17 cellular contexts compared by ENCODE assay signal in the genomic region with DNA sequence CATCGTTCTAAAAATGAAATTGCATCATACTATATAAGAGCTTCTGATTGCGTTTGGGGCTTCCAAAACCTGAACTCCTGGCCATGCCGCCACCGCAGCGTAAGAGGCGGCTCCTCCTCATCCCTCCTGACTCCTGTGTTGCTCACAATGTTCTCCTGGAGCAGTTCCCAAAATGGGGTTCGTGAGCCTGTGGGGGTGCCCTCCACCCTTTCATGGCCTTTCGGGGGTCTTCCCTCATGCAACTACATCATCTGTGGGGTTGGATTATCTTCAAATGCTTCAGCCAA.
DNase-seq lines count a peak whose midpoint lies in the region; ATAC-seq and TF ChIP-seq lines count a peak whose summit lies in the region.
"Had no signal": no experiment of that assay in that cellular context is flagged by ENCODE, and none has a peak within 500 bp of the region (broad histone marks: within the 10 kb centered on the region; RNA-seq: fewer than 3 reads in every experiment).

No MANE protein-coding gene starts in this region.

- H3K9ac ChIP-seq in endodermal cell (ENCODE audit: extremely low read depth, low read length, poor library complexity, severe bottlenecking), result no peak overlapping the region

- H3K9me3 ChIP-seq in esophagus muscularis mucosa (no peaks in the 10 kb centered on the region), endodermal cell (ENCODE audit: control insufficient read depth, low read length) (no peaks in the 10 kb centered on the region)
- H3K9me3 ChIP-seq: SJSA1 had no signal

- H3K4me3 ChIP-seq in esophagus muscularis mucosa, result no peak overlapping the region
- H3K4me3 ChIP-seq in endodermal cell (ENCODE audit: low read length), result no peak overlapping the region
- H3K4me3 ChIP-seq: SJSA1 had no signal

- TF ChIP-seq POLR2A in esophagus muscularis mucosa (IDR thresholded peaks at IDR 0.05; ENCODE audit: low read depth), result no peak

- peaks cover 0 to 14% (median 0%) of the 10 kb centered on the region in 4 donors for H3K27me3 ChIP-seq in esophagus muscularis mucosa
- H3K27me3 ChIP-seq in endodermal cell (ENCODE audit: control insufficient read depth, insufficient read depth, low read length, poor library complexity, severe bottlenecking), result no peaks in the 10 kb centered on the region
- H3K27me3 ChIP-seq: SJSA1 had no signal

- WGBS in esophagus muscularis mucosa, result 68% methylated on average over 8 of the region's 8 CpGs
- WGBS in endodermal cell (ENCODE audit: insufficient coverage in 1 of 2, insufficient read length in 1 of 2), 2 experiments, result 93 to 96% methylated on average over 3 to 8 of the region's 8 CpGs

- no peak for TF ChIP-seq CTCF in esophagus muscularis mucosa (IDR thresholded peaks at IDR 0.05)
- TF ChIP-seq CTCF in endodermal cell (conservative IDR thresholded peaks at IDR 0.05), result no peak

- no peaks in the 10 kb centered on the region for H3K9me3 Mint-ChIP-seq in activated CD4-positive, alpha-beta T cell treated with anti-CD3 and anti-CD28 coated beads, Interleukin-2, amount 10 ng/mL, durations not matched to agents 24 days and 14 days
- H3K9me3 Mint-ChIP-seq in endodermal cell, result peaks cover 3% of the 10 kb centered on the region

- H3K4me1 ChIP-seq in esophagus muscularis mucosa (no peaks in the 10 kb centered on the region), endodermal cell (ENCODE audit: control insufficient read depth, insufficient read depth, low read length) (no peaks in the 10 kb centered on the region)
- H3K4me1 ChIP-seq: SJSA1 had no signal

- H3K36me3 ChIP-seq in esophagus muscularis mucosa (no peaks in the 10 kb centered on the region), endodermal cell (ENCODE audit: control insufficient read depth, insufficient read depth, low read length) (no peaks in the 10 kb centered on the region)
- H3K36me3 ChIP-seq: SJSA1 had no signal

- ATAC-seq in HG03280 (IDR thresholded peaks at IDR 0.05; ENCODE audit: unreplicated experiment), result no peak

- no peak for TF ChIP-seq EP300 in esophagus muscularis mucosa (IDR thresholded peaks at IDR 0.05)

- no peaks in the 10 kb centered on the region for H3K4me1 Mint-ChIP-seq in activated CD4-positive, alpha-beta T cell treated with anti-CD3 and anti-CD28 coated beads, Interleukin-2, amount 10 ng/mL, durations not matched to agents 24 days and 14 days
- H3K4me1 Mint-ChIP-seq in endodermal cell, result no peaks in the 10 kb centered on the region
- H3K4me1 Mint-ChIP-seq: CD4-positive, CD25-positive, alpha-beta regulatory T cell had no signal

- no peak overlapping the region for H3K27ac Mint-ChIP-seq in activated CD4-positive, alpha-beta T cell treated with anti-CD3 and anti-CD28 coated beads, Interleukin-2, amount 10 ng/mL, durations not matched to agents 24 days and 14 days
- H3K27ac Mint-ChIP-seq in endodermal cell, result no peak overlapping the region
- H3K27ac Mint-ChIP-seq: CD4-positive, CD25-positive, alpha-beta regulatory T cell had no signal

- H3K36me3 Mint-ChIP-seq in activated CD4-positive, alpha-beta T cell treated with anti-CD3 and anti-CD28 coated beads, Interleukin-2, amount 10 ng/mL, durations not matched to agents 24 days and 14 days (ENCODE audit: low read depth), result no peaks in the 10 kb centered on the region
- no peaks in the 10 kb centered on the region for H3K36me3 Mint-ChIP-seq in endodermal cell (ENCODE audit: low read depth)
- H3K36me3 Mint-ChIP-seq: CD4-positive, CD25-positive, alpha-beta regulatory T cell had no signal

- intact Hi-C loops in activated CD4-positive, alpha-beta T cell treated with anti-CD3 and anti-CD28 coated beads, Interleukin-2, amount 10 ng/mL, durations not matched to agents 24 days and 14 days (cut with micrococcal nuclease), result no loop called here
- intact Hi-C loops in esophagus muscularis mucosa (cut with DNase I), result no loop called here

- peak; percentile 41 for DNase-seq in activated CD4-positive, alpha-beta T cell treated with anti-CD3 and anti-CD28 coated beads, Interleukin-2, amount 10 ng/mL, durations not matched to agents 24 days and 14 days
- DNase-seq in activated CD4-positive, alpha-beta T cell treated with anti-CD3 and anti-CD28 coated beads for 48 hours, result no peak
- peak; percentile 6 for DNase-seq in SK-N-DZ (ENCODE audit: low spot score)
- peak; percentile 87 for DNase-seq in esophagus muscularis mucosa (ENCODE audit: extremely low spot score)
- no peak for DNase-seq in midbrain (lab: John Stamatoyannopoulos, UW)
- no peak for DNase-seq in endodermal cell
- DNase-seq: CD4-positive, CD25-positive, alpha-beta regulatory T cell; COR-L47; DND-41; GOT3; HCEC 1CT; KG1; NCI-H1436 treated with DMSO at 0.1 percent for 48 hours; NCI-H510A; NK-92 treated with Interleukin-12 subunit alpha and Interleukin-12 subunit beta, amount 100 ng/mL, for 24 hours had no signal

- H3K27ac ChIP-seq in esophagus muscularis mucosa (replicated peaks in 1 of 4), result no peak overlapping the region
- H3K27ac ChIP-seq in endodermal cell (ENCODE audit: low read depth, low read length), result no peak overlapping the region
- H3K27ac ChIP-seq: SJSA1 had no signal

- no peak overlapping the region for H3K4me3 Mint-ChIP-seq in activated CD4-positive, alpha-beta T cell treated with anti-CD3 and anti-CD28 coated beads, Interleukin-2, amount 10 ng/mL, durations not matched to agents 24 days and 14 days
- no peak overlapping the region for H3K4me3 Mint-ChIP-seq in endodermal cell
- H3K4me3 Mint-ChIP-seq: CD4-positive, CD25-positive, alpha-beta regulatory T cell had no signal

- H3K27me3 Mint-ChIP-seq in activated CD4-positive, alpha-beta T cell treated with anti-CD3 and anti-CD28 coated beads, Interleukin-2, amount 10 ng/mL, durations not matched to agents 24 days and 14 days, result no peaks in the 10 kb centered on the region
- H3K27me3 Mint-ChIP-seq in endodermal cell (ENCODE audit: insufficient read depth), result no peaks in the 10 kb centered on the region
- H3K27me3 Mint-ChIP-seq: CD4-positive, CD25-positive, alpha-beta regulatory T cell had no signal

Comparison
In these comparisons a context has a peak if more than half of its experiments do, and no peak if none do; other contexts are left out.
1. DNase-seq: peak in activated CD4-positive, alpha-beta T cell treated with anti-CD3 and anti-CD28 coated beads, Interleukin-2, amount 10 ng/mL, durations not matched to agents 24 days and 14 days (single experiment), SK-N-DZ (single experiment) and esophagus muscularis mucosa (single experiment); none in activated CD4-positive, alpha-beta T cell treated with anti-CD3 and anti-CD28 coated beads for 48 hours (single experiment), midbrain (single experiment) and endodermal cell (single experiment).